In genomic region chr2:201239167-201239935, GRCh38 we compare ENCODE assay signal across 7 cellular contexts. TPM values are rescaled to one million over a fixed set of nuclear protein-coding genes. Genes with fewer than 3 reads are reported as not detected.
DNase-seq lines count a peak whose midpoint lies in the region; ATAC-seq and TF ChIP-seq lines count a peak whose summit lies in the region.
"Not testable (repeated sequence)": the region's sequence is repeated elsewhere in the genome, so short reads cannot be mapped to it uniquely, and the experiment has no call there.

No MANE protein-coding gene starts in this region.

- intact Hi-C loops in activated T-helper 1 cell treated with anti-CD3 and anti-CD28 coated beads, Interleukin-12 subunit alpha, Interleukin-12 subunit beta, Interleukin-2, Interleukin-4 antibody, amounts not matched to agents 30 ng/mL and 10 ng/mL and 1 ng/mL, durations not matched to agents 14 hours and 24 hours and 36 hours (cut with micrococcal nuclease), result loop anchor here (5.0 to 10.0 kb wide), 4 partner anchors 168 to 938 kb away; partner anchors contain the start of gene FZD7
- intact Hi-C loops in right cardiac atrium (cut with DNase I), result loop anchor here in 3 of 4 donors (10.0 kb wide), 2 partner anchors 55 to 125 kb away; partner anchors contain the start of gene CASP10 (in 1 of the 3)
- intact Hi-C loops in natural killer cell (cut with micrococcal nuclease), result loop anchor here (10.0 kb wide), 1 partner anchor 45 kb away; no protein-coding TSS in a partner anchor

- not testable (repeated sequence) for H3K9me2 ChIP-seq in GM23248 (ENCODE audit: insufficient read depth)

- H3K27me3 ChIP-seq in GM23248 (replicated peaks; ENCODE audit: insufficient read depth); right cardiac atrium (ENCODE audit: control insufficient read depth, insufficient read depth): not testable (repeated sequence)

- not testable (repeated sequence) for ATAC-seq in T-cell (replicated peaks in 1 of 4); effector memory CD8-positive, alpha-beta T cell (replicated peaks); natural killer cell; stimulated activated naive B cell treated with anti-CD40 and anti-IgM and Interleukin-4, amounts not matched to agents 10 μg/mL and 1 μg/mL and 100 μg/mL, for 72 hours (replicated peaks)
- ATAC-seq in right cardiac atrium, result peak; percentile 90 to 94

- peak overlapping the region; percentile 35 to 89 for H3K27ac Mint-ChIP-seq in T-cell
- peak overlapping the region; percentile 69 for H3K27ac Mint-ChIP-seq in activated T-helper 1 cell treated with anti-CD3 and anti-CD28 coated beads, Interleukin-12 subunit alpha, Interleukin-12 subunit beta, Interleukin-2, Interleukin-4 antibody, amounts not matched to agents 30 ng/mL and 10 ng/mL and 1 ng/mL, durations not matched to agents 14 hours and 24 hours and 36 hours
- peak overlapping the region; percentile 85 for H3K27ac Mint-ChIP-seq in effector memory CD8-positive, alpha-beta T cell
- H3K27ac Mint-ChIP-seq in natural killer cell, result peak overlapping the region; percentile 81 to 89
- peak overlapping the region; percentile 83 for H3K27ac Mint-ChIP-seq in stimulated activated naive B cell treated with anti-CD40 and anti-IgM and Interleukin-4, amounts not matched to agents 10 μg/mL and 1 μg/mL and 100 μg/mL, for 72 hours

- H3K4me3 ChIP-seq in GM23248, result peak overlapping the region; percentile 60
- not testable (repeated sequence) for H3K4me3 ChIP-seq in right cardiac atrium (ENCODE audit: low read length)

- WGBS in GM23248 (ENCODE audit: low coverage in 1 of 2, low lambda C conversion rate in 2 of 2, missing lambda C conversion rate in 2 of 2), 2 experiments, result 48 to 54% methylated on average over 18 to 21 of the region's 21 CpGs
- WGBS in right cardiac atrium, result 79% methylated on average over 21 of the region's 21 CpGs

- DNase-seq in GM23248 (peak; percentile 89), right cardiac atrium (peak; percentile 81 to 92 (median 89))
- DNase-seq in T-cell; activated T-helper 1 cell treated with anti-CD3 and anti-CD28 coated beads, Interleukin-12 subunit alpha, Interleukin-12 subunit beta, Interleukin-2, Interleukin-4 antibody, amounts not matched to agents 30 ng/mL and 10 ng/mL and 1 ng/mL, durations not matched to agents 14 hours and 24 hours and 36 hours (ENCODE audit: low spot score); effector memory CD8-positive, alpha-beta T cell; natural killer cell; stimulated activated naive B cell treated with anti-CD40 and anti-IgM and Interleukin-4, amounts not matched to agents 10 μg/mL and 1 μg/mL and 100 μg/mL, for 72 hours: not testable (repeated sequence)

- H3K27ac ChIP-seq in GM23248, result peak overlapping the region; percentile 60
- peak overlapping the region; percentile 42 for H3K27ac ChIP-seq in right cardiac atrium (ENCODE audit: low read length)

- not testable (repeated sequence) for H4K20me1 ChIP-seq in GM23248 (ENCODE audit: insufficient read depth)

- H3K4me3 Mint-ChIP-seq in T-cell, result peak overlapping the region; percentile 39 to 60 (median 57)
- peak overlapping the region; percentile 57 for H3K4me3 Mint-ChIP-seq in activated T-helper 1 cell treated with anti-CD3 and anti-CD28 coated beads, Interleukin-12 subunit alpha, Interleukin-12 subunit beta, Interleukin-2, Interleukin-4 antibody, amounts not matched to agents 30 ng/mL and 10 ng/mL and 1 ng/mL, durations not matched to agents 14 hours and 24 hours and 36 hours
- not testable (repeated sequence) for H3K4me3 Mint-ChIP-seq in effector memory CD8-positive, alpha-beta T cell
- H3K4me3 Mint-ChIP-seq in natural killer cell, result peak overlapping the region; percentile 61
- peak overlapping the region; percentile 9 to 48 for H3K4me3 Mint-ChIP-seq in stimulated activated naive B cell treated with anti-CD40 and anti-IgM and Interleukin-4, amounts not matched to agents 10 μg/mL and 1 μg/mL and 100 μg/mL, for 72 hours

- POLR2A ChIA-PET in T-cell (lab: Charles Lee), result interaction anchor here (0.7 to 0.8 kb wide), 3 partner anchors 18 to 1230 kb away, joined by 3 to 4 read pairs (median 3); no protein-coding TSS in a partner anchor

- not testable (repeated sequence) for H3K9me3 ChIP-seq in GM23248 (ENCODE audit: low read depth); right cardiac atrium (ENCODE audit: control insufficient read depth, low read length)

- peak overlapping the region; percentile 90 for H2AFZ ChIP-seq in GM23248

- peaks cover 42% of the 10 kb centered on the region for H3K4me1 ChIP-seq in GM23248 (ENCODE audit: insufficient read depth)
- H3K4me1 ChIP-seq in right cardiac atrium (ENCODE audit: control insufficient read depth, insufficient read depth, low read length), result not testable (repeated sequence)

- H3K36me3 ChIP-seq in GM23248 (ENCODE audit: low read depth), result not testable (repeated sequence)

- peaks cover 66 to 74% (median 70%) of the 10 kb centered on the region in 3 donors for H3K4me1 Mint-ChIP-seq in T-cell
- H3K4me1 Mint-ChIP-seq in activated T-helper 1 cell treated with anti-CD3 and anti-CD28 coated beads, Interleukin-12 subunit alpha, Interleukin-12 subunit beta, Interleukin-2, Interleukin-4 antibody, amounts not matched to agents 30 ng/mL and 10 ng/mL and 1 ng/mL, durations not matched to agents 14 hours and 24 hours and 36 hours (ENCODE audit: low read depth), result peaks cover 49% of the 10 kb centered on the region
- peaks cover 21 to 54% of the 10 kb centered on the region in 2 donors for H3K4me1 Mint-ChIP-seq in effector memory CD8-positive, alpha-beta T cell (ENCODE audit: low read depth in 2 of 2)
- peaks cover 43 to 46% of the 10 kb centered on the region in 2 donors for H3K4me1 Mint-ChIP-seq in natural killer cell
- H3K4me1 Mint-ChIP-seq in stimulated activated naive B cell treated with anti-CD40 and anti-IgM and Interleukin-4, amounts not matched to agents 10 μg/mL and 1 μg/mL and 100 μg/mL, for 72 hours, result peaks cover 35 to 68% of the 10 kb centered on the region in 2 donors

- in situ Hi-C loops in GM23248 (cut with MboI), result loop anchor here (5.0 kb wide), 1 partner anchor 123 kb away; no protein-coding TSS in a partner anchor

- peaks cover 0 to 13% (median 0%) of the 10 kb centered on the region in 3 donors for H3K9me3 Mint-ChIP-seq in T-cell
- not testable (repeated sequence) for H3K9me3 Mint-ChIP-seq in activated T-helper 1 cell treated with anti-CD3 and anti-CD28 coated beads, Interleukin-12 subunit alpha, Interleukin-12 subunit beta, Interleukin-2, Interleukin-4 antibody, amounts not matched to agents 30 ng/mL and 10 ng/mL and 1 ng/mL, durations not matched to agents 14 hours and 24 hours and 36 hours; effector memory CD8-positive, alpha-beta T cell; natural killer cell; stimulated activated naive B cell treated with anti-CD40 and anti-IgM and Interleukin-4, amounts not matched to agents 10 μg/mL and 1 μg/mL and 100 μg/mL, for 72 hours

- TF ChIP-seq CTCF in natural killer cell (IDR thresholded peaks at IDR 0.05), result not testable (repeated sequence)

- H3F3A ChIP-seq in GM23248 (ENCODE audit: insufficient read depth), result not testable (repeated sequence)

- not testable (repeated sequence) for H3K27me3 Mint-ChIP-seq in T-cell; activated T-helper 1 cell treated with anti-CD3 and anti-CD28 coated beads, Interleukin-12 subunit alpha, Interleukin-12 subunit beta, Interleukin-2, Interleukin-4 antibody, amounts not matched to agents 30 ng/mL and 10 ng/mL and 1 ng/mL, durations not matched to agents 14 hours and 24 hours and 36 hours (ENCODE audit: insufficient read depth); effector memory CD8-positive, alpha-beta T cell; natural killer cell (ENCODE audit: low read depth in 2 of 2); stimulated activated naive B cell treated with anti-CD40 and anti-IgM and Interleukin-4, amounts not matched to agents 10 μg/mL and 1 μg/mL and 100 μg/mL, for 72 hours

- H3K79me2 ChIP-seq in GM23248 (ENCODE audit: insufficient read depth), result not testable (repeated sequence)

- CTCF ChIA-PET in T-cell (lab: Charles Lee), result interaction anchor here in 1 of 2 donors (0.7 kb wide), 1 partner anchor 17 kb away, joined by 3 read pairs; no protein-coding TSS in a partner anchor

- H3K36me3 Mint-ChIP-seq in T-cell (peaks cover 45% of the 10 kb centered on the region), natural killer cell (peaks cover 26% of the 10 kb centered on the region)
- H3K36me3 Mint-ChIP-seq in activated T-helper 1 cell treated with anti-CD3 and anti-CD28 coated beads, Interleukin-12 subunit alpha, Interleukin-12 subunit beta, Interleukin-2, Interleukin-4 antibody, amounts not matched to agents 30 ng/mL and 10 ng/mL and 1 ng/mL, durations not matched to agents 14 hours and 24 hours and 36 hours (ENCODE audit: low read depth), result peaks cover 45% of the 10 kb centered on the region
- H3K36me3 Mint-ChIP-seq in effector memory CD8-positive, alpha-beta T cell (ENCODE audit: insufficient read depth), result peaks cover 34% of the 10 kb centered on the region
- H3K36me3 Mint-ChIP-seq in stimulated activated naive B cell treated with anti-CD40 and anti-IgM and Interleukin-4, amounts not matched to agents 10 μg/mL and 1 μg/mL and 100 μg/mL, for 72 hours, result peaks cover 37 to 51% of the 10 kb centered on the region in 2 donors

- peak overlapping the region; percentile 74 for H3K9ac ChIP-seq in GM23248

- H3K4me2 ChIP-seq in GM23248 (ENCODE audit: unreplicated experiment), result peak overlapping the region; percentile 92

RNA-seq across cellular contexts. Expression of gene CASP8, which starts 21.0 kb away (rescaled TPM):
- total RNA-seq in GM23248 (2014; rRNA removed; shearing (Covaris generic)), result 13.9 and 20.8 TPM in 2 replicates
- polyA plus RNA-seq in GM23248 (2016; fragmentation: Nextera tagmentation; extraction: Ambion mirVana), result 11.7 and 12.2 TPM in 2 replicates
- 100 to 1,000 TPM; 116 to 306 (median 255) TPM for total RNA-seq in T-cell
- 40.5 and 40.6 TPM in 2 replicates for total RNA-seq in activated T-helper 1 cell treated with anti-CD3 and anti-CD28 coated beads, Interleukin-12 subunit alpha, Interleukin-12 subunit beta, Interleukin-2, Interleukin-4 antibody, amounts not matched to agents 30 ng/mL and 10 ng/mL and 1 ng/mL, durations not matched to agents 14 hours and 24 hours and 36 hours
- total RNA-seq in right cardiac atrium, result 1 to 10 TPM; 3.7 to 5.4 (median 4.7) TPM
- polyA plus RNA-seq in right cardiac atrium, result 2.6 TPM
- 100 to 1,000 TPM; 218 to 404 (median 347) TPM for total RNA-seq in natural killer cell

RNA-seq across cellular contexts. Expression of gene CASP10, which starts 56.4 kb away (rescaled TPM):
- total RNA-seq in GM23248 (2014; rRNA removed; shearing (Covaris generic)), result 5.1 and 5.2 TPM in 2 replicates
- polyA plus RNA-seq in GM23248 (2016; fragmentation: Nextera tagmentation; extraction: Ambion mirVana) (2.8 and 2.9 TPM in 2 replicates), right cardiac atrium (3.6 TPM)
- total RNA-seq in T-cell (10 to 100 TPM; 23.3 to 46.4 (median 29.2) TPM), right cardiac atrium (1 to 10 TPM; 5.3 to 6.8 (median 5.8) TPM), natural killer cell (100 to 1,000 TPM in 1 of 3 donors, 10 to 100 TPM in 2; 67.4 to 101 (median 75.3) TPM)
- 13.5 and 15.7 TPM in 2 replicates for total RNA-seq in activated T-helper 1 cell treated with anti-CD3 and anti-CD28 coated beads, Interleukin-12 subunit alpha, Interleukin-12 subunit beta, Interleukin-2, Interleukin-4 antibody, amounts not matched to agents 30 ng/mL and 10 ng/mL and 1 ng/mL, durations not matched to agents 14 hours and 24 hours and 36 hours
